In the genomic region with DNA sequence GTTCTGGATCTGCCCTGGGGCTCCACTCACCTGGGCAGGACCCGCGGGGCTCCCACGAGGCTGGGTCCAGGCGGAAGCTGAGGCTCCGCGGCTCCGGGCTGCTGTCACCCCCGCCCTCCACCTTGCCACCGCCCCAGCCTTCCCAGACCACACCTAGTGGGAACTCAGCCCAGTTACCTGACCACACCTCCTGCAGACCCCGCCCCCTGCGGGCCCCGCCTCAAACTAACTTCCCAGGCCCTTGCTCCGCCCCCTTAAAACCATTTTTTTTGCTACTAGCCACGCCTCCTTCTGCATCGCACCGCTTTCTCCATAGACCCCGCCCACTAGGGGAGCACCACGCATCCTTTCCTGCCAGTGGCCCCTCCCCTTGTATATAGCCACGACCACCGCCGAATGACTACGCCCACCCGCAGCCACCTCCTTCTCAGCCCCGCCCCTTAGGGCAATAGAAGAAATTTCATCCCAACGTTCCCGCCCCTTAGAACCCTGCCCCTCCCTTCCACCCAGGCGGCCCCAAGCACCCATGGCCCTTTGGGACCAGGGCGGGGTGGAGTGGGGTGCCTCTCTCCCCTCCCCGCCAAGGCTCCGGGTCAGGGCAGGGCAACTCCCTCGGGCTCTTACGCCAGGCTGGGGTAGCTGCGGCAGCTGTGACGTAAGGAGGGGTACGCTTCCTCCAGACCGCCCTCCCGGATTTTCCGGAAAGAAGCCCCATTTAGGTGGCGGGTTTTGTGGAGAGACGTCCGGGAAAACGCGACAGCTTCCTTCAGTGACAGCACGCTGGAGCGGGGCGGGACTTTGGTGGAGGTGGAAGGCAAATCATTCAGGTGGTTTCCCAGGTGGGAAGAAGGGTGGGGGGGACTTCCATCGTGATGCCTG, we compare ENCODE assay signal across 8 cellular contexts. TPM values are rescaled to one million over a fixed set of nuclear protein-coding genes. Genes with fewer than 3 reads are reported as not detected.
A peak's percentile ranks its signal among the peaks of the same experiment; 100 is the strongest.
DNase-seq lines count a peak whose midpoint lies in the region; ATAC-seq and TF ChIP-seq lines count a peak whose summit lies in the region.

TSS of gene SH2D3A (minus strand) at position 79 of the 879 bp plus-strand sequence. CDS start 3,687 bp downstream, outside the sequence.

- 4% methylated on average over 47 of the region's 47 CpGs for WGBS in prostate gland
- WGBS in aorta, 2 donors: 3 to 4% methylated on average over 46 to 47 of the region's 47 CpGs

- H3K36me3 ChIP-seq in CD8-positive, alpha-beta T cell (ENCODE audit: insufficient read depth, low read length): peaks cover 4% of the 10 kb centered on the region
- peaks cover 3% of the 10 kb centered on the region; the same call in 1 of the 2 replicates for H3K36me3 ChIP-seq in Panc1 (ENCODE audit: control insufficient read depth, insufficient read depth, low read length)
- H3K36me3 ChIP-seq in prostate gland: no peaks in the 10 kb centered on the region
- H3K36me3 ChIP-seq in aorta (ENCODE audit: control insufficient read depth in 1 of 2, insufficient read depth in 2 of 2, low read length in 1 of 2): no peaks in the 10 kb centered on the region

- no peaks in the 10 kb centered on the region for H3K9me3 Mint-ChIP-seq in CD8-positive, alpha-beta T cell

- H3K27me3 ChIP-seq in CD8-positive, alpha-beta T cell (ENCODE audit: insufficient read depth, low read length): no peaks in the 10 kb centered on the region
- H3K27me3 ChIP-seq in Panc1 (ENCODE audit: control insufficient read depth, insufficient read depth, low read length) (no peaks in the 10 kb centered on the region), prostate gland (replicated peaks; ENCODE audit: insufficient read depth) (no peaks in the 10 kb centered on the region), aorta (ENCODE audit: control insufficient read depth in 1 of 2, insufficient read depth in 2 of 2, low read length in 1 of 2) (no peaks in the 10 kb centered on the region)

- H3K36me3 Mint-ChIP-seq in CD8-positive, alpha-beta T cell: peaks cover 21% of the 10 kb centered on the region

- peak within 1 kb of the TSS; percentile 97 for H3K27ac Mint-ChIP-seq in CD8-positive, alpha-beta T cell

- peak; percentile 88 to 97 (median 95) for DNase-seq in CD8-positive, alpha-beta T cell
- DNase-seq in HK-2 (ENCODE audit: unreplicated experiment) (peak; percentile 86), Panc1 (ENCODE audit: low read depth, low spot score) (no peak), activated T-helper 1 cell treated with Interleukin-2 at 50 U/mL for 16 hours (ENCODE audit: low read depth) (peak; percentile 91), glomerular visceral epithelial cell (ENCODE audit: extremely low spot score) (peak; percentile 85), prostate gland (ENCODE audit: low spot score) (peak; percentile 97), aorta (peak; percentile 77 to 86)

- H3K9me3 ChIP-seq in CD8-positive, alpha-beta T cell (ENCODE audit: low read length): no peaks in the 10 kb centered on the region
- H3K9me3 ChIP-seq in Panc1 (ENCODE audit: control insufficient read depth, insufficient read depth, low read depth, low read length) (no peaks in the 10 kb centered on the region), prostate gland (no peaks in the 10 kb centered on the region), aorta (ENCODE audit: control insufficient read depth, low read length) (no peaks in the 10 kb centered on the region)

- in situ Hi-C loops in Panc1 (cut with HindIII; ENCODE audit: low pct_unique_long_range_greater_than_20kb, low sequenced_read_pairs): no loop called here

- peak within 1 kb of the TSS; percentile 84 for H3K27ac ChIP-seq in CD8-positive, alpha-beta T cell (ENCODE audit: low read depth, low read length)
- H3K27ac ChIP-seq in Panc1 (ENCODE audit: low read length): peak within 1 kb of the TSS; percentile 39; the same call in 1 of the 2 replicates
- peak within 1 kb of the TSS; percentile 83 to 88 for H3K27ac ChIP-seq in prostate gland
- no peak within 1 kb of the TSS for H3K27ac ChIP-seq in aorta (ENCODE audit: low read depth in 1 of 2, low read length in 2 of 2)

- no peak for TF ChIP-seq CTCF in CD8-positive, alpha-beta T cell (IDR thresholded peaks at IDR 0.05)
- no peak for TF ChIP-seq CTCF in Panc1 (IDR thresholded peaks at IDR 0.05)
- peak in 2 of 4 experiments; percentile 29 to 32 for TF ChIP-seq CTCF in prostate gland (IDR thresholded peaks at IDR 0.05)

- POLR2A ChIA-PET in CD8-positive, alpha-beta T cell (lab: Charles Lee): interaction anchor here (0.6 to 1.9 kb wide), 6 partner anchors 30 to 63 kb away, joined by 3 to 10 read pairs (median 6); partner anchors contain the start of gene GPR108
- POLR2A ChIA-PET in Panc1 (lab: Charles Lee): no interaction called here

- H3K4me1 Mint-ChIP-seq in CD8-positive, alpha-beta T cell (ENCODE audit: low read depth): peaks cover 50% of the 10 kb centered on the region

- H3K4me3 ChIP-seq in CD8-positive, alpha-beta T cell (ENCODE audit: low read depth, low read length): peak within 1 kb of the TSS; percentile 57
- H3K4me3 ChIP-seq in Panc1 (ENCODE audit: low read depth in 2 of 2, low read length in 2 of 2) (peak within 1 kb of the TSS; percentile 50 to 64), prostate gland (peak within 1 kb of the TSS; percentile 41 to 43), aorta (ENCODE audit: low read length in 2 of 2) (no peak within 1 kb of the TSS)

- CTCF ChIA-PET in CD8-positive, alpha-beta T cell (lab: Charles Lee): interaction anchor here (0.9 to 2.5 kb wide), 3 partner anchors 14 to 96 kb away, joined by 3 to 11 read pairs (median 4); no protein-coding TSS in a partner anchor
- CTCF ChIA-PET in Panc1 (lab: Charles Lee): interaction anchor here (0.6 kb wide), 1 partner anchor 96 kb away, joined by 5 read pairs; no protein-coding TSS in a partner anchor

- no TSS peak for BruUV-seq in Panc1 (replicated peaks; lab: Mats Ljungman, UMichigan)

- H3K4me3 Mint-ChIP-seq in CD8-positive, alpha-beta T cell: peak within 1 kb of the TSS; percentile 87

- peaks cover 43% of the 10 kb centered on the region for H3K4me1 ChIP-seq in CD8-positive, alpha-beta T cell (ENCODE audit: insufficient read depth, low read length)
- H3K4me1 ChIP-seq in Panc1 (ENCODE audit: control insufficient read depth, insufficient read depth, low read length) (0 out of 2 replicates have a peak, but pooled peaks cover 2% of the 10 kb centered on the region), prostate gland (replicated peaks) (no peaks in the 10 kb centered on the region), aorta (ENCODE audit: control insufficient read depth in 1 of 2, insufficient read depth in 2 of 2, low read length in 2 of 2) (no peaks in the 10 kb centered on the region)

- no peaks in the 10 kb centered on the region for H3K27me3 Mint-ChIP-seq in CD8-positive, alpha-beta T cell (ENCODE audit: low read depth)

- intact Hi-C loops in CD8-positive, alpha-beta T cell (cut with DNase I, micrococcal nuclease): loop anchor here (1.0 to 10.0 kb wide), 9 partner anchors 14 to 395 kb away; partner anchors contain the start of genes GPR108 (in 2 of the 2), ALKBH7 (in 1 of the 2) and ZNF557 (in 1 of the 2)
- intact Hi-C loops in Panc1 (cut with micrococcal nuclease; ENCODE audit: unreplicated experiment) (no loop called here), prostate gland (cut with DNase I) (no loop called here), aorta (cut with DNase I) (no loop called here)

- ATAC-seq in CD8-positive, alpha-beta T cell: peak; percentile 74
- peak; percentile 67 for ATAC-seq in GM19468 (IDR thresholded peaks at IDR 0.05; ENCODE audit: extremely low read depth, unreplicated experiment)
- ATAC-seq in Panc1: peak; percentile 73
- peak; percentile 74 for ATAC-seq in aorta (ENCODE audit: low FRiP score)

- TF ChIP-seq POLR2A in prostate gland (IDR thresholded peaks at IDR 0.05): peak; percentile 90

RNA-seq across cellular contexts. Expression of gene SH2D3A, which starts in this region (rescaled TPM):
- total RNA-seq in CD8-positive, alpha-beta T cell: 10 to 100 TPM; 33.5 to 38.8 TPM
- total RNA-seq in Panc1 (2021; ENCODE audit: unreplicated experiment) (2.2 TPM), prostate gland (10 to 100 TPM; 35.5 to 45.1 TPM), aorta (1 to 10 TPM in 1 of 2 donors, under 1 TPM in 1; 0.68 to 1.0 TPM)
- 3.0 TPM for polyA plus RNA-seq in Panc1 (2012; ENCODE audit: insufficient read length)
- 1 to 10 TPM in 1 of 2 donors, under 1 TPM in 1; 0.26 to 4.1 TPM for polyA plus RNA-seq in aorta

Comparison
In these comparisons a context has a peak if more than half of its experiments do, and no peak if none do; other contexts are left out.
1. RNA of gene SH2D3A (total RNA-seq): 35.5 to 45.1 TPM in prostate gland and 33.5 to 38.8 TPM in CD8-positive, alpha-beta T cell; 2.2 TPM in Panc1 (single experiment) and 0.68 to 1.0 TPM in aorta; every median in the first group is over 10 times any median in the second.
2. H3K27ac ChIP-seq: peak in CD8-positive, alpha-beta T cell (single experiment), Panc1 (single experiment) and prostate gland (2 of 2); none in aorta (0 of 2).
3. H3K4me3 ChIP-seq: peak in CD8-positive, alpha-beta T cell (single experiment), Panc1 (2 of 2) and prostate gland (2 of 2); none in aorta (0 of 2).
4. intact Hi-C loops: an anchor here in CD8-positive, alpha-beta T cell (1.0 to 10.0 kb wide); none called in Panc1, prostate gland and aorta.
5. Peak in every context shown above with its lines, with median percentiles within 50 percentile points of each other: ATAC-seq.